In the genomic region with DNA sequence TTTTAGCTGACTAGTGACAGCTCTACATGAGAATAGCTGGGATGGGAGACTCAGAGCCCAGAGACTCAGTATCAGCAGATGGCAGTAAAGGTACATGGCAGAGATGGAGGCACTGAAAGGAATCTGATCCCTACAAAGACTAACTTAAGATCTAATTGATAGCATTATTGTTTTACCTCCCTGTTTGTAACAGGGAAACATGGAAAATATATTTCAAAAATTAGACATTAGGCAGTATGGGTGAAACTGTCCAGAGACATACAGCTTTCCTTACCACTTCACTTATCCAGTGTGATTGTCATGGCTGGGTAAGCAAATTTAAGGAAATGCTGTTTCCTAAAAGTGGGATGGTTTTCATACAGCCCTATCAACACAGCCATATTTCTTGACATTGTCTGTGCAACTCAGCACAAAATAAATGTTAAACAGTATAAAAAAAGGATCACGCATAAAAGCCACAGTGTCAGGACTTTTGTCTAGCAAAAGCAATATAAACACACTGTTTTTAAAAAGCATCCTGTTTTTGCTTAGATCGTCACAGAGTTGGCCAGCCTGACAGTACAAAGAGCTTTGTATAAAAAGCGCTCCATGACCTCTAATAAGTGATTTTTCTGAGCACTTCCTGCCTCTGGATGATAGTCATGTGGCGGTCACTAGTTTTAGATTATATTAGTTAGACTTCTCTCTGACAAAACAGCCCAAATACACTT, we compare ENCODE assay signal across 8 cellular contexts.
A peak's percentile ranks its signal among the peaks of the same experiment; 100 is the strongest.
DNase-seq lines count a peak whose midpoint lies in the region; ATAC-seq and TF ChIP-seq lines count a peak whose summit lies in the region.

No MANE protein-coding gene starts in this region.

- no peak for ATAC-seq in effector memory CD8-positive, alpha-beta T cell (replicated peaks)

- peaks cover 8 to 10% of the 10 kb centered on the region in 2 donors for H3K9me3 Mint-ChIP-seq in effector memory CD8-positive, alpha-beta T cell
- no peaks in the 10 kb centered on the region for H3K9me3 Mint-ChIP-seq in activated CD4-positive, alpha-beta memory T cell treated with anti-CD3 and anti-CD28 coated beads, Interleukin-2, amount 10 ng/mL, durations not matched to agents 7 days and 5 days

- no peaks in the 10 kb centered on the region for H3K4me1 Mint-ChIP-seq in effector memory CD8-positive, alpha-beta T cell (ENCODE audit: low read depth in 2 of 2)
- no peaks in the 10 kb centered on the region for H3K4me1 Mint-ChIP-seq in activated CD4-positive, alpha-beta memory T cell treated with anti-CD3 and anti-CD28 coated beads, Interleukin-2, amount 10 ng/mL, durations not matched to agents 7 days and 5 days

- peak; percentile 79 for TF ChIP-seq CTCF in GM12872 (IDR thresholded peaks at IDR 0.05; ENCODE audit: insufficient read depth, low read depth, low read length)

- POLR2A ChIA-PET in activated CD4-positive, alpha-beta memory T cell treated with anti-CD3 and anti-CD28 coated beads, Interleukin-2, amount 10 ng/mL, durations not matched to agents 7 days and 5 days (lab: Charles Lee), result no interaction called here

- peak; percentile 73 for DNase-seq in NCI-H1105 treated with DMSO at 0.1 percent for 48 hours (lab: John Stamatoyannopoulos, UW)
- peak; percentile 57 for DNase-seq in astrocyte of the hippocampus (ENCODE audit: low read depth, low spot score)
- peak; percentile 39 for DNase-seq in kidney tubule cell (ENCODE audit: low spot score)
- DNase-seq in NK-92 treated with Interleukin-12 subunit alpha and Interleukin-12 subunit beta, amount 100 ng/mL, for 24 hours (lab: John Stamatoyannopoulos, UW), result no peak
- DNase-seq in GF-D8 (lab: John Stamatoyannopoulos, UW), result no peak
- no peak for DNase-seq in effector memory CD8-positive, alpha-beta T cell
- no peak for DNase-seq in activated CD4-positive, alpha-beta memory T cell treated with anti-CD3 and anti-CD28 coated beads, Interleukin-2, amount 10 ng/mL, durations not matched to agents 7 days and 5 days

- no peak overlapping the region for H3K4me3 Mint-ChIP-seq in effector memory CD8-positive, alpha-beta T cell
- H3K4me3 Mint-ChIP-seq in activated CD4-positive, alpha-beta memory T cell treated with anti-CD3 and anti-CD28 coated beads, Interleukin-2, amount 10 ng/mL, durations not matched to agents 7 days and 5 days, result no peak overlapping the region

- no peaks in the 10 kb centered on the region for H3K27me3 Mint-ChIP-seq in effector memory CD8-positive, alpha-beta T cell
- no peaks in the 10 kb centered on the region for H3K27me3 Mint-ChIP-seq in activated CD4-positive, alpha-beta memory T cell treated with anti-CD3 and anti-CD28 coated beads, Interleukin-2, amount 10 ng/mL, durations not matched to agents 7 days and 5 days

- no peaks in the 10 kb centered on the region for H3K36me3 Mint-ChIP-seq in effector memory CD8-positive, alpha-beta T cell (ENCODE audit: insufficient read depth)
- no peaks in the 10 kb centered on the region for H3K36me3 Mint-ChIP-seq in activated CD4-positive, alpha-beta memory T cell treated with anti-CD3 and anti-CD28 coated beads, Interleukin-2, amount 10 ng/mL, durations not matched to agents 7 days and 5 days (ENCODE audit: low read depth)

- no peak overlapping the region for H3K27ac Mint-ChIP-seq in effector memory CD8-positive, alpha-beta T cell
- no peak overlapping the region for H3K27ac Mint-ChIP-seq in activated CD4-positive, alpha-beta memory T cell treated with anti-CD3 and anti-CD28 coated beads, Interleukin-2, amount 10 ng/mL, durations not matched to agents 7 days and 5 days

- CTCF ChIA-PET in activated CD4-positive, alpha-beta memory T cell treated with anti-CD3 and anti-CD28 coated beads, Interleukin-2, amount 10 ng/mL, durations not matched to agents 7 days and 5 days (lab: Charles Lee), result no interaction called here

Comparison
In these comparisons a context has a peak if more than half of its experiments do, and no peak if none do; other contexts are left out.
1. DNase-seq: peak in NCI-H1105 treated with DMSO at 0.1 percent for 48 hours (single experiment), astrocyte of the hippocampus (single experiment) and kidney tubule cell (single experiment); none in NK-92 treated with Interleukin-12 subunit alpha and Interleukin-12 subunit beta, amount 100 ng/mL, for 24 hours (single experiment), GF-D8 (single experiment), effector memory CD8-positive, alpha-beta T cell (0 of 3) and activated CD4-positive, alpha-beta memory T cell treated with anti-CD3 and anti-CD28 coated beads, Interleukin-2, amount 10 ng/mL, durations not matched to agents 7 days and 5 days (single experiment).